In the genomic region with DNA sequence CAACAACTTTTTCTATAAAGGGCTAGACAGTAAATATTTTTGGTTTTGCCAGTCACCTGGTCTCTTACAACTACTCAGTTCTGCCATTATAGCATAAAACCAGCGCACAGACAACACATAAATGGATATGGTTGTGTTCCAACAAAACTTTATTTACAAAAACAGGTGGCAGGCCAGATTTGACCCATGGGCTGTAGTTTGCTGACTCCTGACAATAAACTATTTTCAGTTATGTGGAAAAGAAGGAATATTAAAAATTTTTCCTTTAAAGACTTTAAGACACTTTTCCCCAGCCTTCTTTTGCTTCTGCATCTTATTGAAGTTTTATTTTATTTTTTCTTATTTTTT, we compare ENCODE assay signal across 28 cellular contexts. TPM values are rescaled to one million over a fixed set of nuclear protein-coding genes. Genes with fewer than 3 reads are reported as not detected.
DNase-seq lines count a peak whose midpoint lies in the region; ATAC-seq, FAIRE-seq and TF ChIP-seq lines count a peak whose summit lies in the region.
"Had no signal": no experiment of that assay in that cellular context is flagged by ENCODE, and none has a peak within 500 bp of the region (broad histone marks: within the 10 kb centered on the region; RNA-seq: fewer than 3 reads in every experiment).

No MANE protein-coding gene starts in this region.

- H3K9me3 ChIP-seq in K562 (replicated peaks; ENCODE audit: control insufficient read depth, insufficient read depth, low read depth, low read length) = no peaks in the 10 kb centered on the region
- H3K9me3 ChIP-seq: BLaER1 treated with 17β-estradiol and CSF1 and Interleukin-3, amounts not matched to agents 10 nM and 100 nM; HAP-1 had no signal

- DNase-seq in activated CD4-positive, alpha-beta T cell treated with anti-CD3 and anti-CD28 coated beads, Interleukin-2, amount 10 ng/mL, durations not matched to agents 24 days and 14 days = no peak
- DNase-seq in activated CD4-positive, alpha-beta T cell treated with anti-CD3 and anti-CD28 coated beads for 48 hours = no peak
- DNase-seq in activated naive CD8-positive, alpha-beta T cell treated with anti-CD3 and anti-CD28 coated beads, Interleukin-2, amount 50 U/mL, for 24 hours = no peak
- no peak for DNase-seq in K562 (ENCODE audit: extremely low read depth in 1 of 4, low spot score in 3 of 4)
- no peak for DNase-seq in T-helper 2 cell treated with Interferon-gamma antibody and Interleukin-4, amounts not matched to agents 5 μg/mL and 100 μg/mL, for 36 hours (ENCODE audit: low spot score)
- DNase-seq in NCI-H2081 treated with DMSO at 0.1 percent for 48 hours (lab: John Stamatoyannopoulos, UW) = no peak
- DNase-seq: 8988T; Calu3; CD8-positive, alpha-beta memory T cell; DMS153; GM23248; KG1; NCI-H1092 treated with DMSO at 0.1 percent for 48 hours; NCI-H146; NCI-H2029; NCI-H226; NCI-H510A treated with DMSO at 0.1 percent for 48 hours; NCI-H748 treated with DMSO at 0.1 percent for 48 hours; PC-9; RPMI8226; SHP77 had no signal

- peaks cover 22% of the 10 kb centered on the region for H3K4me1 Mint-ChIP-seq in activated CD4-positive, alpha-beta T cell treated with anti-CD3 and anti-CD28 coated beads, Interleukin-2, amount 10 ng/mL, durations not matched to agents 24 days and 14 days
- peaks cover 17% of the 10 kb centered on the region for H3K4me1 Mint-ChIP-seq in activated naive CD8-positive, alpha-beta T cell (ENCODE audit: low read depth)
- peaks cover 14% of the 10 kb centered on the region for H3K4me1 Mint-ChIP-seq in activated naive CD8-positive, alpha-beta T cell treated with anti-CD3 and anti-CD28 coated beads, Interleukin-2, amount 50 U/mL, for 24 hours
- H3K4me1 Mint-ChIP-seq in stimulated activated memory B cell treated with anti-CD40 and anti-IgM and Interleukin-4, amounts not matched to agents 10 μg/mL and 1 μg/mL and 100 μg/mL, for 72 hours = no peaks in the 10 kb centered on the region
- peaks cover 11% of the 10 kb centered on the region for H3K4me1 Mint-ChIP-seq in T-helper 2 cell treated with Interferon-gamma antibody and Interleukin-4, amounts not matched to agents 5 μg/mL and 100 μg/mL, for 36 hours (ENCODE audit: low read depth)

- H3K4me3 ChIP-seq in K562 = no peak overlapping the region
- H3K4me3 ChIP-seq: BLaER1 treated with 17β-estradiol and CSF1 and Interleukin-3, amounts not matched to agents 10 nM and 100 nM; GM23248; HAP-1; PC-9 had no signal

- no TSS peak for BruUV-seq in K562 (replicated peaks; lab: Mats Ljungman, UMichigan)

- no peak for TF ChIP-seq RAD21 in K562 (CRISPR knock-in tag; conservative IDR thresholded peaks at IDR 0.05 in 1 of 2, IDR thresholded peaks at IDR 0.05 in 1 of 2)

- no peak for TF ChIP-seq EP300 in K562 (IDR thresholded peaks at IDR 0.05; ENCODE audit: low read length)

- H3K27ac Mint-ChIP-seq in activated CD4-positive, alpha-beta T cell treated with anti-CD3 and anti-CD28 coated beads, Interleukin-2, amount 10 ng/mL, durations not matched to agents 24 days and 14 days = peak overlapping the region; percentile 23
- H3K27ac Mint-ChIP-seq in activated naive CD8-positive, alpha-beta T cell = peak overlapping the region; percentile 72
- H3K27ac Mint-ChIP-seq in activated naive CD8-positive, alpha-beta T cell treated with anti-CD3 and anti-CD28 coated beads, Interleukin-2, amount 50 U/mL, for 24 hours = no peak overlapping the region
- peak overlapping the region; percentile 31 for H3K27ac Mint-ChIP-seq in stimulated activated memory B cell treated with anti-CD40 and anti-IgM and Interleukin-4, amounts not matched to agents 10 μg/mL and 1 μg/mL and 100 μg/mL, for 72 hours
- H3K27ac Mint-ChIP-seq in T-helper 2 cell treated with Interferon-gamma antibody and Interleukin-4, amounts not matched to agents 5 μg/mL and 100 μg/mL, for 36 hours = no peak overlapping the region

- in situ Hi-C loops in K562 (cut with MboI) = loop anchor here (25.0 kb wide), 1 partner anchor 434 kb away; no protein-coding TSS in a partner anchor

- no peaks in the 10 kb centered on the region for H3K27me3 Mint-ChIP-seq in activated CD4-positive, alpha-beta T cell treated with anti-CD3 and anti-CD28 coated beads, Interleukin-2, amount 10 ng/mL, durations not matched to agents 24 days and 14 days
- no peaks in the 10 kb centered on the region for H3K27me3 Mint-ChIP-seq in activated naive CD8-positive, alpha-beta T cell
- H3K27me3 Mint-ChIP-seq in activated naive CD8-positive, alpha-beta T cell treated with anti-CD3 and anti-CD28 coated beads, Interleukin-2, amount 50 U/mL, for 24 hours = no peaks in the 10 kb centered on the region
- H3K27me3 Mint-ChIP-seq in stimulated activated memory B cell treated with anti-CD40 and anti-IgM and Interleukin-4, amounts not matched to agents 10 μg/mL and 1 μg/mL and 100 μg/mL, for 72 hours = no peaks in the 10 kb centered on the region
- H3K27me3 Mint-ChIP-seq in T-helper 2 cell treated with Interferon-gamma antibody and Interleukin-4, amounts not matched to agents 5 μg/mL and 100 μg/mL, for 36 hours (ENCODE audit: low read depth) = no peaks in the 10 kb centered on the region
- H3K27me3 Mint-ChIP-seq: CD8-positive, alpha-beta memory T cell had no signal

- FAIRE-seq in K562 (lab: Jason Lieb, UNC) = no peak
- FAIRE-seq: GM18507, HepG2 had no signal

- ATAC-seq in activated naive CD8-positive, alpha-beta T cell treated with anti-CD3 and anti-CD28 coated beads, Interleukin-2, amount 50 U/mL, for 24 hours = no peak
- no peak for ATAC-seq in K562
- no peak for ATAC-seq in stimulated activated memory B cell treated with anti-CD40 and anti-IgM and Interleukin-4, amounts not matched to agents 10 μg/mL and 1 μg/mL and 100 μg/mL, for 72 hours
- ATAC-seq: HepG2 had no signal

- no peaks in the 10 kb centered on the region for H3K79me2 ChIP-seq in K562 (ENCODE audit: control insufficient read depth, insufficient read depth, low read length)

- no peak for TF ChIP-seq CTCF in K562 (IDR thresholded peaks at IDR 0.05 in 2 of 3, conservative IDR thresholded peaks at IDR 0.05 in 1 of 3; ENCODE audit: insufficient read depth in 2 of 3, low read depth in 1 of 3, low read length in 3 of 3)

- intact Hi-C loops in activated CD4-positive, alpha-beta T cell treated with anti-CD3 and anti-CD28 coated beads, Interleukin-2, amount 10 ng/mL, durations not matched to agents 24 days and 14 days (cut with micrococcal nuclease) = no loop called here
- intact Hi-C loops in K562 (cut with micrococcal nuclease) = no loop called here

- peaks cover 0 to under 1% of the 10 kb centered on the region in 2 experiments; a peak in 2 of 5 replicates for H3K4me1 ChIP-seq in K562 (replicated peaks in 1 of 2; ENCODE audit: control insufficient read depth in 2 of 2, insufficient read depth in 2 of 2, low read length in 2 of 2)
- H3K4me1 ChIP-seq: BLaER1 treated with 17β-estradiol and CSF1 and Interleukin-3, amounts not matched to agents 10 nM and 100 nM; HAP-1 had no signal

- H3K9me1 ChIP-seq in K562 (ENCODE audit: control insufficient read depth, insufficient read depth, low read length) = no peaks in the 10 kb centered on the region

- no peak for TF ChIP-seq POLR2A in K562 (conservative IDR thresholded peaks at IDR 0.05)

- WGBS in K562 (ENCODE audit: insufficient coverage, low coverage, missing lambda C conversion rate) = 94% methylated on average over 1 of the region's 1 CpG

- H3K4me3 Mint-ChIP-seq in activated CD4-positive, alpha-beta T cell treated with anti-CD3 and anti-CD28 coated beads, Interleukin-2, amount 10 ng/mL, durations not matched to agents 24 days and 14 days = no peak overlapping the region
- no peak overlapping the region for H3K4me3 Mint-ChIP-seq in activated naive CD8-positive, alpha-beta T cell
- H3K4me3 Mint-ChIP-seq in activated naive CD8-positive, alpha-beta T cell treated with anti-CD3 and anti-CD28 coated beads, Interleukin-2, amount 50 U/mL, for 24 hours = no peak overlapping the region
- H3K4me3 Mint-ChIP-seq in stimulated activated memory B cell treated with anti-CD40 and anti-IgM and Interleukin-4, amounts not matched to agents 10 μg/mL and 1 μg/mL and 100 μg/mL, for 72 hours = no peak overlapping the region
- H3K4me3 Mint-ChIP-seq in T-helper 2 cell treated with Interferon-gamma antibody and Interleukin-4, amounts not matched to agents 5 μg/mL and 100 μg/mL, for 36 hours = no peak overlapping the region
- H3K4me3 Mint-ChIP-seq: CD8-positive, alpha-beta memory T cell had no signal

- H3K4me2 ChIP-seq in K562 (ENCODE audit: insufficient read depth, low read length) = no peak overlapping the region
- H3K4me2 ChIP-seq: BLaER1 treated with 17β-estradiol and CSF1 and Interleukin-3, amounts not matched to agents 10 nM and 100 nM; PC-9 had no signal

- H2AFZ ChIP-seq in K562 (ENCODE audit: low read depth, low read length) = no peak overlapping the region
- H2AFZ ChIP-seq: GM23248, PC-9 had no signal

- no peak overlapping the region for H3K9ac ChIP-seq in K562 (ENCODE audit: insufficient read depth in 1 of 2, low read depth in 2 of 2, low read length in 2 of 2)
- H3K9ac ChIP-seq: BLaER1 treated with 17β-estradiol and CSF1 and Interleukin-3, amounts not matched to agents 10 nM and 100 nM; GM23248 had no signal

- no peaks in the 10 kb centered on the region for H3K27me3 ChIP-seq in K562 (ENCODE audit: control insufficient read depth in 2 of 2, insufficient read depth in 2 of 2, low read length in 2 of 2)
- H3K27me3 ChIP-seq: BLaER1 treated with 17β-estradiol and CSF1 and Interleukin-3, amounts not matched to agents 10 nM and 100 nM had no signal

- no peaks in the 10 kb centered on the region for H3K9me3 Mint-ChIP-seq in activated CD4-positive, alpha-beta T cell treated with anti-CD3 and anti-CD28 coated beads, Interleukin-2, amount 10 ng/mL, durations not matched to agents 24 days and 14 days
- H3K9me3 Mint-ChIP-seq in activated naive CD8-positive, alpha-beta T cell (ENCODE audit: low read depth) = no peaks in the 10 kb centered on the region
- no peaks in the 10 kb centered on the region for H3K9me3 Mint-ChIP-seq in activated naive CD8-positive, alpha-beta T cell treated with anti-CD3 and anti-CD28 coated beads, Interleukin-2, amount 50 U/mL, for 24 hours
- H3K9me3 Mint-ChIP-seq in stimulated activated memory B cell treated with anti-CD40 and anti-IgM and Interleukin-4, amounts not matched to agents 10 μg/mL and 1 μg/mL and 100 μg/mL, for 72 hours = no peaks in the 10 kb centered on the region
- H3K9me3 Mint-ChIP-seq in T-helper 2 cell treated with Interferon-gamma antibody and Interleukin-4, amounts not matched to agents 5 μg/mL and 100 μg/mL, for 36 hours = no peaks in the 10 kb centered on the region
- H3K9me3 Mint-ChIP-seq: CD8-positive, alpha-beta memory T cell had no signal

- peaks cover 90% of the 10 kb centered on the region for H3K36me3 ChIP-seq in K562 (ENCODE audit: control insufficient read depth, insufficient read depth, low read length)

- H3K36me3 Mint-ChIP-seq in activated CD4-positive, alpha-beta T cell treated with anti-CD3 and anti-CD28 coated beads, Interleukin-2, amount 10 ng/mL, durations not matched to agents 24 days and 14 days (ENCODE audit: low read depth) = peaks cover 68% of the 10 kb centered on the region
- peaks cover 12% of the 10 kb centered on the region for H3K36me3 Mint-ChIP-seq in activated naive CD8-positive, alpha-beta T cell
- peaks cover 71% of the 10 kb centered on the region for H3K36me3 Mint-ChIP-seq in activated naive CD8-positive, alpha-beta T cell treated with anti-CD3 and anti-CD28 coated beads, Interleukin-2, amount 50 U/mL, for 24 hours (ENCODE audit: low read depth)
- H3K36me3 Mint-ChIP-seq in stimulated activated memory B cell treated with anti-CD40 and anti-IgM and Interleukin-4, amounts not matched to agents 10 μg/mL and 1 μg/mL and 100 μg/mL, for 72 hours = peaks cover 64% of the 10 kb centered on the region
- H3K36me3 Mint-ChIP-seq in T-helper 2 cell treated with Interferon-gamma antibody and Interleukin-4, amounts not matched to agents 5 μg/mL and 100 μg/mL, for 36 hours (ENCODE audit: low read depth) = peaks cover 45% of the 10 kb centered on the region

- CTCF ChIA-PET in K562 (lab: Yijun Ruan, JAX; ENCODE audit: low intra/inter-chr PET ratio) = no interaction called here

- H4K20me1 ChIP-seq in K562 (replicated peaks; ENCODE audit: control insufficient read depth, insufficient read depth, low read length) = no peaks in the 10 kb centered on the region

- no peak overlapping the region for H3K27ac ChIP-seq in K562 (ENCODE audit: extremely low read depth, low read depth, low read length)
- H3K27ac ChIP-seq: BLaER1 treated with 17β-estradiol and CSF1 and Interleukin-3, amounts not matched to agents 10 nM and 100 nM; GM23248; HL-60; PC-9 had no signal

- POLR2A ChIA-PET in K562 (lab: Yijun Ruan, JAX) = interaction anchor here (0.9 kb wide), 1 partner anchor 76 kb away, joined by 3 read pairs; no protein-coding TSS in a partner anchor

RNA-seq across cellular contexts. Expression of gene EIF2D, which starts 16.0 kb away (rescaled TPM):
- total RNA-seq in activated CD4-positive, alpha-beta T cell treated with anti-CD3 and anti-CD28 coated beads, Interleukin-2, amount 10 ng/mL, durations not matched to agents 24 days and 14 days = 86.6 and 89.4 TPM in 2 replicates
- total RNA-seq in K562 (2011; cell fraction: chromatin; rRNA removed; ENCODE audit: low replicate concordance) = 150 and 157 TPM in 2 replicates
- total RNA-seq in K562 (2011; cell fraction: nucleolus; rRNA removed) = 80.9 and 87.9 TPM in 2 replicates
- total RNA-seq in K562 (2011; cell fraction: nucleoplasm; rRNA removed) = 121 and 150 TPM in 2 replicates
- 85.9 and 106 TPM in 2 replicates for total RNA-seq in K562 (2014; rRNA removed)
- total RNA-seq in K562 (2014; rRNA removed; fragmentation: Illumina TruSeq; extraction: Trizol) = 92.7 and 93.9 TPM in 2 replicates
- total RNA-seq in K562 (2015; rRNA removed; fragmentation: Illumina TruSeq; extraction: Trizol) = 85.1 and 86.5 TPM in 2 replicates
- 81.1 and 82.1 TPM in 2 replicates for total RNA-seq in K562 (2021)
- polyA plus RNA-seq in K562 (2011; rRNA removed) = 138 and 152 TPM in 2 replicates
- 91.2 and 121 TPM in 2 replicates for polyA plus RNA-seq in K562 (2011; cell fraction: cytosol; rRNA removed)
- polyA plus RNA-seq in K562 (2011; cell fraction: nucleus; rRNA removed) = 209 and 264 TPM in 2 replicates
- polyA plus RNA-seq in K562 (2012) = 76.3 and 124 TPM in 2 replicates
- 111 and 128 TPM in 2 replicates for polyA plus RNA-seq in K562 (2014; fragmentation: Illumina TruSeq; extraction: Trizol)
- 100 to 1,000 TPM in 1 of 2 experiments, 10 to 100 TPM in 1; 86.9 to 130 TPM for polyA plus RNA-seq in K562 (2014; fragmentation: Nextera tagmentation; extraction: Ambion mirVana)
- 113 and 131 TPM in 2 replicates for polyA plus RNA-seq in K562 (2014; rRNA removed)
- polyA minus RNA-seq in K562 (2011; rRNA and poly(A)+ RNA removed) = 109 and 116 TPM in 2 replicates
- 50.0 and 50.6 TPM in 2 replicates for polyA minus RNA-seq in K562 (2011; cell fraction: cytosol; rRNA and poly(A)+ RNA removed)
- 51.2 and 78.6 TPM in 2 replicates for polyA minus RNA-seq in K562 (2011; cell fraction: nucleus; rRNA and poly(A)+ RNA removed)

RNA-seq across cellular contexts. Expression of gene DYRK3, which starts 39.0 kb away (rescaled TPM):
- 16.5 and 16.9 TPM in 2 replicates for total RNA-seq in activated CD4-positive, alpha-beta T cell treated with anti-CD3 and anti-CD28 coated beads, Interleukin-2, amount 10 ng/mL, durations not matched to agents 24 days and 14 days
- total RNA-seq in K562 (2011; cell fraction: chromatin; rRNA removed; ENCODE audit: low replicate concordance) = 39.6 and 56.6 TPM in 2 replicates
- total RNA-seq in K562 (2011; cell fraction: nucleolus; rRNA removed) = 27.2 and 29.9 TPM in 2 replicates
- 31.7 and 33.1 TPM in 2 replicates for total RNA-seq in K562 (2011; cell fraction: nucleoplasm; rRNA removed)
- total RNA-seq in K562 (2014; rRNA removed) (22.5 and 33.6 TPM in 2 replicates), K562 (2014; rRNA removed; fragmentation: Illumina TruSeq; extraction: Trizol) (29.6 and 31.0 TPM in 2 replicates), K562 (2015; rRNA removed; fragmentation: Illumina TruSeq; extraction: Trizol) (23.3 and 25.7 TPM in 2 replicates), K562 (2021) (30.2 and 31.6 TPM in 2 replicates)
- polyA plus RNA-seq in K562 (2011; rRNA removed) (30.8 and 33.7 TPM in 2 replicates), K562 (2014; fragmentation: Illumina TruSeq; extraction: Trizol) (24.8 and 30.2 TPM in 2 replicates), K562 (2014; fragmentation: Nextera tagmentation; extraction: Ambion mirVana) (1 to 10 TPM; 4.5 to 5.2 TPM), K562 (2014; rRNA removed) (16.3 and 20.2 TPM in 2 replicates)
- 14.5 and 17.4 TPM in 2 replicates for polyA plus RNA-seq in K562 (2011; cell fraction: cytosol; rRNA removed)
- 20.4 and 23.2 TPM in 2 replicates for polyA plus RNA-seq in K562 (2011; cell fraction: nucleus; rRNA removed)
- 17.0 and 17.6 TPM in 2 replicates for polyA plus RNA-seq in K562 (2012)
- polyA minus RNA-seq in K562 (2011; rRNA and poly(A)+ RNA removed) = 52.0 and 59.7 TPM in 2 replicates
- polyA minus RNA-seq in K562 (2011; cell fraction: cytosol; rRNA and poly(A)+ RNA removed) = 21.9 and 25.0 TPM in 2 replicates
- polyA minus RNA-seq in K562 (2011; cell fraction: nucleus; rRNA and poly(A)+ RNA removed) = 13.9 and 20.9 TPM in 2 replicates
- polyA plus RNA-seq: CD8-positive, alpha-beta memory T cell had no signal

Comparison
In these comparisons a context has a peak if more than half of its experiments do, and no peak if none do; other contexts are left out.
1. H3K27ac Mint-ChIP-seq: peak in activated CD4-positive, alpha-beta T cell treated with anti-CD3 and anti-CD28 coated beads, Interleukin-2, amount 10 ng/mL, durations not matched to agents 24 days and 14 days (single experiment), activated naive CD8-positive, alpha-beta T cell (single experiment) and stimulated activated memory B cell treated with anti-CD40 and anti-IgM and Interleukin-4, amounts not matched to agents 10 μg/mL and 1 μg/mL and 100 μg/mL, for 72 hours (single experiment); none in activated naive CD8-positive, alpha-beta T cell treated with anti-CD3 and anti-CD28 coated beads, Interleukin-2, amount 50 U/mL, for 24 hours (single experiment) and T-helper 2 cell treated with Interferon-gamma antibody and Interleukin-4, amounts not matched to agents 5 μg/mL and 100 μg/mL, for 36 hours (single experiment).